7 cellular contexts compared by ENCODE assay signal in the genomic region with DNA sequence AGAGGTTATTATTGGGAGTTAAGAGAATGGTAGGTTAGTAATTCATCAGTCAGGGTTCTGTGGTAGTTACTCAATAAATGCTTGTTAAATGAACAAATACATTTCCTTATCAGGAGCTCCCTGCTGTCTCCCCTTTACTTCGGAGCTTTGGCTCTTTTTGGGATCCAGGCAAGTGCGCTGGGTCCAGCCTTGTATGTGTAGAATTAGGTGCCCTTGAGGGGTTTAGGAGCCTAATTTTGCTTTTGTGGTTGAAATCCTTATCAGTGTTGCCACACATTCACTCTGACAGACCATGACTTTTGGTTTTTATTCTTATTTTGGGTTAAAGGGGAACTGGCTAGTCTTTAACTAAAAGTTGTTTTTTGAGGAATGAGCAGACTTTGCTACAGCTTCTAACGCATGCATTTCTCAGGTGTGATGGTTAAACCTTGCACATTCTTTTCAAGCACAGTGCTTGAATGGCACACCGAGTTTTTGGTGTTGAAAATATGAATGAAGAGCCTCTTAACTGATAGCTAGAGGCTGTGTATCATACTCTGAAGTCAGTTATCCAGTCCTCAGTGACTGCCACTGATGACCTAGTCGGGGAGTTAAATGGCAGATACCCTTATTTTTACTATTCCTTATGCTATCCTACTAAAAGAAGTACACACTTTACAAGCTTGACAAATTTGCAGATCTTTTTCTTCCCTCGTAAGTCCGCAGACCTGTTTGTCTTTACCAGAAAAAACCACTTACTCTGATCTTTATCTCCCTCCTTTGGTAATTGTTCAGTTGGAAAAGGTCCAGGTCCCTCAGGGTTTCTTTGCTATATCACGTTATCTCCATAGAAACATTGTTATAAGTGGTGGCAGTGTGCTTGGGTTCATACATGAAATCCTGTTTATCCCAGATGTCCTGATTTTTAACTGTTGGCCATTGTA. TPM values are rescaled to one million over a fixed set of nuclear protein-coding genes. Genes with fewer than 3 reads are reported as not detected.
DNase-seq lines count a peak whose midpoint lies in the region; ATAC-seq and TF ChIP-seq lines count a peak whose summit lies in the region.

No MANE protein-coding gene starts in this region.

- peak; percentile 43 for ATAC-seq in T-helper 17 cell
- peak; percentile 38 for ATAC-seq in naive thymus-derived CD4-positive, alpha-beta T cell
- no peak for ATAC-seq in GM18498 (IDR thresholded peaks at IDR 0.05; ENCODE audit: unreplicated experiment)

- H3K9ac ChIP-seq in Karpas-422 (ENCODE audit: low read length): no peak overlapping the region

- intact Hi-C loops in naive thymus-derived CD4-positive, alpha-beta T cell (cut with micrococcal nuclease): loop anchor here in 1 of 2 donors (1.0 to 5.0 kb wide), 2 partner anchors 9 to 39 kb away; no protein-coding TSS in a partner anchor

- DNase-seq in H4 (ENCODE audit: low spot score) (peak; percentile 35), NCI-H187 treated with DMSO at 0.1 percent for 48 hours (lab: John Stamatoyannopoulos, UW) (peak; percentile 88), T-helper 17 cell (no peak), Karpas-422 (no peak), GM20000 (ENCODE audit: low spot score) (no peak)
- no peak for DNase-seq in naive thymus-derived CD4-positive, alpha-beta T cell

- H3K4me1 ChIP-seq in naive thymus-derived CD4-positive, alpha-beta T cell (ENCODE audit: control insufficient read depth in 2 of 2, insufficient read depth in 2 of 2, low read length in 2 of 2): peaks cover 0 to 8% of the 10 kb centered on the region in 2 donors
- H3K4me1 ChIP-seq in Karpas-422 (ENCODE audit: low read length): no peaks in the 10 kb centered on the region

- H3K9me3 ChIP-seq in T-helper 17 cell (ENCODE audit: control insufficient read depth, low read length, poor library complexity, severe bottlenecking) (no peaks in the 10 kb centered on the region), Karpas-422 (ENCODE audit: low read length) (no peaks in the 10 kb centered on the region)
- H3K9me3 ChIP-seq in naive thymus-derived CD4-positive, alpha-beta T cell (ENCODE audit: control insufficient read depth in 2 of 3, low read length in 3 of 3): no peaks in the 10 kb centered on the region

- H3K27me3 ChIP-seq in naive thymus-derived CD4-positive, alpha-beta T cell (ENCODE audit: control insufficient read depth in 2 of 2, insufficient read depth in 2 of 2, low read length in 2 of 2): no peaks in the 10 kb centered on the region
- no peaks in the 10 kb centered on the region for H3K27me3 ChIP-seq in Karpas-422 (ENCODE audit: low read length)

- H3K36me3 ChIP-seq in naive thymus-derived CD4-positive, alpha-beta T cell (ENCODE audit: control insufficient read depth in 2 of 3, insufficient read depth in 3 of 3, low read length in 3 of 3): peaks cover 5 to 43% (median 21%) of the 10 kb centered on the region in 3 experiments
- H3K36me3 ChIP-seq in Karpas-422 (ENCODE audit: insufficient read depth, low read length): peaks cover 77% of the 10 kb centered on the region

- H4K20me1 ChIP-seq in Karpas-422 (ENCODE audit: insufficient read depth, low read depth, low read length): 0 out of 2 replicates have a peak, but pooled peaks cover 6% of the 10 kb centered on the region

- H3K27ac Mint-ChIP-seq in T-helper 17 cell: peak overlapping the region; percentile 84
- H3K27ac Mint-ChIP-seq in naive thymus-derived CD4-positive, alpha-beta T cell: peak overlapping the region; percentile 24 to 82 (median 75)

- POLR2A ChIA-PET in naive thymus-derived CD4-positive, alpha-beta T cell (lab: Charles Lee): no interaction called here

- H3K36me3 Mint-ChIP-seq in T-helper 17 cell (ENCODE audit: low read depth): peaks cover 15% of the 10 kb centered on the region
- H3K36me3 Mint-ChIP-seq in naive thymus-derived CD4-positive, alpha-beta T cell: peaks cover 7 to 48% (median 24%) of the 10 kb centered on the region in 5 donors

- peak overlapping the region; percentile 49 for H3K27ac ChIP-seq in naive thymus-derived CD4-positive, alpha-beta T cell (ENCODE audit: low read depth, low read length)
- H3K27ac ChIP-seq in Karpas-422 (ENCODE audit: low read length): no peak overlapping the region

- peak overlapping the region; percentile 71 for H3K4me3 Mint-ChIP-seq in T-helper 17 cell
- peak overlapping the region in 4 of 10 donors; percentile 2 to 30 (median 17) for H3K4me3 Mint-ChIP-seq in naive thymus-derived CD4-positive, alpha-beta T cell

- no peaks in the 10 kb centered on the region for H3K9me2 ChIP-seq in Karpas-422 (replicated peaks; ENCODE audit: insufficient read depth, low read length)

- no peak overlapping the region for H2AFZ ChIP-seq in Karpas-422 (ENCODE audit: low read length)

- H3K4me1 Mint-ChIP-seq in T-helper 17 cell: peaks cover 28% of the 10 kb centered on the region
- H3K4me1 Mint-ChIP-seq in naive thymus-derived CD4-positive, alpha-beta T cell: peaks cover 12 to 41% (median 34%) of the 10 kb centered on the region in 7 donors

- no peak for TF ChIP-seq CTCF in GM20000 (IDR thresholded peaks at IDR 0.05; ENCODE audit: extremely low read depth, missing control alignments)

- CTCF ChIA-PET in naive thymus-derived CD4-positive, alpha-beta T cell (lab: Charles Lee): interaction anchor here (0.9 to 1.5 kb wide), 2 partner anchors 9 to 96 kb away, joined by 3 to 6 read pairs; no protein-coding TSS in a partner anchor

- peaks cover 39% of the 10 kb centered on the region for H3K79me2 ChIP-seq in Karpas-422 (ENCODE audit: low read length)

- H3K4me2 ChIP-seq in Karpas-422 (ENCODE audit: low read depth, low read length, poor library complexity, severe bottlenecking): no peak overlapping the region

- H3K4me3 ChIP-seq in naive thymus-derived CD4-positive, alpha-beta T cell (ENCODE audit: low read length): no peak overlapping the region
- no peak overlapping the region for H3K4me3 ChIP-seq in Karpas-422 (ENCODE audit: low read length)

- H3K9me3 Mint-ChIP-seq in naive thymus-derived CD4-positive, alpha-beta T cell: peaks cover 0 to under 1% (median 0%) of the 10 kb centered on the region in 11 donors

- H3K27me3 Mint-ChIP-seq in T-helper 17 cell: no peaks in the 10 kb centered on the region
- no peaks in the 10 kb centered on the region for H3K27me3 Mint-ChIP-seq in naive thymus-derived CD4-positive, alpha-beta T cell

RNA-seq across cellular contexts. Expression of gene PLCG1, which starts 50.7 kb away (rescaled TPM):
- total RNA-seq in H4 (2014; rRNA removed; shearing (Covaris generic)): 19.6 and 29.3 TPM in 2 replicates
- total RNA-seq in T-helper 17 cell: 100 to 1,000 TPM; 420 to 428 TPM
- total RNA-seq in naive thymus-derived CD4-positive, alpha-beta T cell: 100 to 1,000 TPM; 343 to 559 (median 418) TPM
- 100 to 1,000 TPM in 1 of 2 donors, 10 to 100 TPM in 1; 36.9 to 105 TPM for polyA plus RNA-seq in naive thymus-derived CD4-positive, alpha-beta T cell
- 48.6 and 69.0 TPM in 2 replicates for total RNA-seq in Karpas-422 (2014; rRNA removed; shearing (Covaris generic); ENCODE audit: low replicate concordance)

RNA-seq across cellular contexts. Expression of gene TOP1, which starts 58.0 kb away (rescaled TPM):
- 12.7 and 14.3 TPM in 2 replicates for total RNA-seq in H4 (2014; rRNA removed; shearing (Covaris generic))
- 10 to 100 TPM; 37.4 to 44.4 TPM for total RNA-seq in T-helper 17 cell
- total RNA-seq in naive thymus-derived CD4-positive, alpha-beta T cell: 10 to 100 TPM; 32.0 to 82.8 (median 43.4) TPM
- 10 to 100 TPM; 10.2 to 13.6 TPM for polyA plus RNA-seq in naive thymus-derived CD4-positive, alpha-beta T cell
- 89.5 and 101 TPM in 2 replicates for total RNA-seq in Karpas-422 (2014; rRNA removed; shearing (Covaris generic); ENCODE audit: low replicate concordance)

Comparison
In these comparisons a context has a peak if more than half of its experiments do, and no peak if none do; other contexts are left out.
1. DNase-seq: peak in H4 (single experiment) and NCI-H187 treated with DMSO at 0.1 percent for 48 hours (single experiment); none in T-helper 17 cell (0 of 3), naive thymus-derived CD4-positive, alpha-beta T cell (0 of 9), Karpas-422 (single experiment) and GM20000 (single experiment).